23 cellular contexts compared by ENCODE assay signal in genomic region chr17:59115474-59115873, GRCh38.
"Had no signal": no experiment of that assay in that cellular context is flagged by ENCODE, and none has a peak within 500 bp of the region (broad histone marks: within the 10 kb centered on the region; RNA-seq: fewer than 3 reads in every experiment).

No MANE protein-coding gene starts in this region.

- H3K27me3 Mint-ChIP-seq: dendritic cell treated with granulocyte-macrophage colony-stimulating factor and Interleukin-4, amounts not matched to agents 40 ng/mL and 50 ng/mL, for 4 days; effector memory CD8-positive, alpha-beta T cell had no signal

- H3K9me3 ChIP-seq: colonic mucosa, esophagus squamous epithelium, gastrocnemius medialis, heart right ventricle, left lung, lower lobe of right lung, mucosa of descending colon had no signal

- H3K4me3 Mint-ChIP-seq: dendritic cell treated with granulocyte-macrophage colony-stimulating factor and Interleukin-4, amounts not matched to agents 40 ng/mL and 50 ng/mL, for 4 days; effector memory CD8-positive, alpha-beta T cell; mesothelial cell of epicardium had no signal

- ATAC-seq: effector memory CD8-positive, alpha-beta T cell; esophagus mucosa; gastrocnemius medialis; heart right ventricle; left cardiac atrium; left lung; left ventricle myocardium superior; lower lobe of right lung; mucosa of descending colon had no signal

- H3K27ac Mint-ChIP-seq: dendritic cell treated with granulocyte-macrophage colony-stimulating factor and Interleukin-4, amounts not matched to agents 40 ng/mL and 50 ng/mL, for 4 days; mesothelial cell of epicardium had no signal

- H3K36me3 ChIP-seq: colonic mucosa, gastrocnemius medialis had no signal

- H3K9me3 Mint-ChIP-seq: dendritic cell treated with granulocyte-macrophage colony-stimulating factor and Interleukin-4, amounts not matched to agents 40 ng/mL and 50 ng/mL, for 4 days; effector memory CD8-positive, alpha-beta T cell; mesothelial cell of epicardium had no signal

- H3K4me1 Mint-ChIP-seq: mesothelial cell of epicardium had no signal

- DNase-seq: colonic mucosa; cortex of kidney; effector CD8-positive, alpha-beta T cell; effector memory CD8-positive, alpha-beta T cell; erythroblast; esophagus squamous epithelium; foreskin fibroblast; foreskin melanocyte; gastrocnemius medialis; glutamatergic neuron; head of caudate nucleus; heart right ventricle; hippocampal formation; left cardiac atrium; left lung; left ventricle myocardium superior; lower lobe of right lung; mesenchymal stem cell; mucosa of descending colon had no signal

- H3K4me3 ChIP-seq: colonic mucosa, esophagus squamous epithelium, gastrocnemius medialis, heart right ventricle, left lung, lower lobe of right lung, mucosa of descending colon had no signal

- H3K27me3 ChIP-seq: colonic mucosa, esophagus squamous epithelium, gastrocnemius medialis, heart right ventricle, left lung had no signal

- H3K27ac ChIP-seq: colonic mucosa, epithelial cell of prostate, esophagus squamous epithelium, gastrocnemius medialis, heart right ventricle, left lung, lower lobe of right lung had no signal

- H3K4me1 ChIP-seq: colonic mucosa, esophagus squamous epithelium, gastrocnemius medialis, heart right ventricle, left lung had no signal
